In genomic region chr9:136614372-136614922, GRCh38 we compare ENCODE assay signal across 11 cellular contexts. TPM values are rescaled to one million over a fixed set of nuclear protein-coding genes. Genes with fewer than 3 reads are reported as not detected.
DNase-seq lines count a peak whose midpoint lies in the region; ATAC-seq and TF ChIP-seq lines count a peak whose summit lies in the region.
"Had no signal": no experiment of that assay in that cellular context is flagged by ENCODE, and none has a peak within 500 bp of the region (broad histone marks: within the 10 kb centered on the region; RNA-seq: fewer than 3 reads in every experiment).

No MANE protein-coding gene starts in this region.

- H3K36me3 ChIP-seq in GM23338 (ENCODE audit: insufficient read depth) = no peaks in the 10 kb centered on the region

- no peak for TF ChIP-seq CTCF in GM20000 (IDR thresholded peaks at IDR 0.05; ENCODE audit: extremely low read depth, missing control alignments)
- no peak for TF ChIP-seq CTCF in GM23338 (conservative IDR thresholded peaks at IDR 0.05; ENCODE audit: low read depth in 2 of 2)

- peaks cover 9% of the 10 kb centered on the region for H3K4me1 Mint-ChIP-seq in GM23338
- peaks cover 25% of the 10 kb centered on the region for H3K4me1 Mint-ChIP-seq in stimulated activated naive CD8-positive, alpha-beta T cell treated with anti-CD3 and anti-CD28 coated beads, Interleukin-15, amount 100 ng/mL, for 72 hours

- no peaks in the 10 kb centered on the region for H3F3A ChIP-seq in GM23338 (replicated peaks; ENCODE audit: low read depth)

- no peak overlapping the region for H3K27ac Mint-ChIP-seq in GM23338
- H3K27ac Mint-ChIP-seq in stimulated activated naive CD8-positive, alpha-beta T cell treated with anti-CD3 and anti-CD28 coated beads, Interleukin-15, amount 100 ng/mL, for 72 hours = peak overlapping the region in 1 of 2 donors; percentile 76

- intact Hi-C loops in left cardiac atrium (cut with DNase I) = loop anchor here in 1 of 2 donors (10.0 kb wide), 1 partner anchor 70 kb away; the partner anchor contains the start of gene NOTCH1

- H4K20me1 ChIP-seq in GM23338 (replicated peaks; ENCODE audit: insufficient read depth) = no peaks in the 10 kb centered on the region

- H3K9me2 ChIP-seq in GM23338 (ENCODE audit: insufficient read depth) = no peaks in the 10 kb centered on the region

- H3K27me3 ChIP-seq in GM23338 (ENCODE audit: insufficient read depth) = no peaks in the 10 kb centered on the region

- no peaks in the 10 kb centered on the region for H3K9me3 Mint-ChIP-seq in GM23338
- no peaks in the 10 kb centered on the region for H3K9me3 Mint-ChIP-seq in stimulated activated naive CD8-positive, alpha-beta T cell treated with anti-CD3 and anti-CD28 coated beads, Interleukin-15, amount 100 ng/mL, for 72 hours
- H3K9me3 Mint-ChIP-seq: nephron had no signal

- H3K4me2 ChIP-seq in GM23338 = no peak overlapping the region

- no peak overlapping the region for H3K4me3 Mint-ChIP-seq in GM23338
- H3K4me3 Mint-ChIP-seq in stimulated activated naive CD8-positive, alpha-beta T cell treated with anti-CD3 and anti-CD28 coated beads, Interleukin-15, amount 100 ng/mL, for 72 hours = no peak overlapping the region

- DNase-seq in EH (ENCODE audit: low read depth) (peak; percentile 89), amniotic epithelial cell (ENCODE audit: low read depth) (peak; percentile 81), left cardiac atrium (peak; percentile 83), skeletal muscle cell (ENCODE audit: low read depth) (peak; percentile 31), GM20000 (ENCODE audit: low spot score) (no peak), GM23338 (ENCODE audit: low spot score) (no peak)
- DNase-seq in stimulated activated naive CD8-positive, alpha-beta T cell treated with anti-CD3 and anti-CD28 coated beads, Interleukin-15, amount 100 ng/mL, for 72 hours = no peak
- DNase-seq: hypothalamus, NCI-H2107 had no signal

- no peaks in the 10 kb centered on the region for H3K79me2 ChIP-seq in GM23338 (replicated peaks; ENCODE audit: insufficient read depth)

- no peak overlapping the region for H3K27ac ChIP-seq in GM23338 (ENCODE audit: low read depth)

- peaks cover 8% of the 10 kb centered on the region for H3K27me3 Mint-ChIP-seq in GM23338 (ENCODE audit: insufficient read depth, low read depth, poor library complexity)
- H3K27me3 Mint-ChIP-seq in stimulated activated naive CD8-positive, alpha-beta T cell treated with anti-CD3 and anti-CD28 coated beads, Interleukin-15, amount 100 ng/mL, for 72 hours = peaks cover 19% of the 10 kb centered on the region

- H2AFZ ChIP-seq in GM23338 = no peak overlapping the region

- H3K4me3 ChIP-seq in skeletal muscle cell (ENCODE audit: low read depth, low read length) (no peak overlapping the region), GM23338 (no peak overlapping the region)

- no peaks in the 10 kb centered on the region for H3K36me3 Mint-ChIP-seq in GM23338 (ENCODE audit: low read depth)

- H3K4me1 ChIP-seq in GM23338 (ENCODE audit: insufficient read depth) = no peaks in the 10 kb centered on the region

- peak; percentile 47 to 74 for ATAC-seq in left cardiac atrium
- no peak for ATAC-seq in GM19395 (IDR thresholded peaks at IDR 0.05; ENCODE audit: unreplicated experiment)
- no peak for ATAC-seq in GM23338
- no peak for ATAC-seq in stimulated activated naive CD8-positive, alpha-beta T cell treated with anti-CD3 and anti-CD28 coated beads, Interleukin-15, amount 100 ng/mL, for 72 hours

TF ChIP-seq in GM23338, 12 proteins besides CTCF, POLR2A, EP300 and RAD21 (continues in another document):
- TF ChIP-seq EZH2 (IDR thresholded peaks at IDR 0.05; ENCODE audit: low read depth, unreplicated experiment) = no peak
- TF ChIP-seq ZNF331 (CRISPR knock-in tag; IDR thresholded peaks at IDR 0.05; ENCODE audit: low read depth) = no peak
- no peak for TF ChIP-seq ZNF114 (CRISPR knock-in tag; IDR thresholded peaks at IDR 0.05)
- no peak for TF ChIP-seq EZH2phosphoT487 (IDR thresholded peaks at IDR 0.05; ENCODE audit: unreplicated experiment)
- TF ChIP-seq REST (IDR thresholded peaks at IDR 0.05; ENCODE audit: unreplicated experiment) = no peak
- TF ChIP-seq ZNF462 (CRISPR knock-in tag; IDR thresholded peaks at IDR 0.05) = no peak
- TF ChIP-seq CREB1 (CRISPR knock-in tag; IDR thresholded peaks at IDR 0.05; ENCODE audit: low read depth) = no peak
- no peak for TF ChIP-seq POLR2AphosphoS5 (IDR thresholded peaks at IDR 0.05; ENCODE audit: low read depth)

RNA-seq across cellular contexts. Expression of gene EGFL7, which starts 48.3 kb away (rescaled TPM):
- total RNA-seq in left cardiac atrium = 100 to 1,000 TPM in 1 of 2 donors, 10 to 100 TPM in 1; 86.6 to 138 TPM
- total RNA-seq in GM23338 (2014; rRNA removed; shearing (Covaris generic)) = 56.1 and 60.8 TPM in 2 replicates
- 38.2 and 44.4 TPM in 2 replicates for polyA plus RNA-seq in GM23338 (2016; fragmentation: Nextera tagmentation; extraction: Ambion mirVana)

Comparison
In these comparisons a context has a peak if more than half of its experiments do, and no peak if none do; other contexts are left out.
1. DNase-seq: peak in EH (single experiment), amniotic epithelial cell (single experiment), left cardiac atrium (single experiment) and skeletal muscle cell (single experiment); none in GM20000 (single experiment), GM23338 (single experiment) and stimulated activated naive CD8-positive, alpha-beta T cell treated with anti-CD3 and anti-CD28 coated beads, Interleukin-15, amount 100 ng/mL, for 72 hours (0 of 2).
2. ATAC-seq: peak in left cardiac atrium (2 of 2); none in GM19395 (single experiment), GM23338 (single experiment) and stimulated activated naive CD8-positive, alpha-beta T cell treated with anti-CD3 and anti-CD28 coated beads, Interleukin-15, amount 100 ng/mL, for 72 hours (single experiment).